17 cellular contexts compared by ENCODE assay signal in genomic region chr9:98391884-98392283, GRCh38.
DNase-seq lines count a peak whose midpoint lies in the region; ATAC-seq and TF ChIP-seq lines count a peak whose summit lies in the region.
"Had no signal": no experiment of that assay in that cellular context is flagged by ENCODE, and none has a peak within 500 bp of the region (broad histone marks: within the 10 kb centered on the region; RNA-seq: fewer than 3 reads in every experiment).

No MANE protein-coding gene starts in this region.

- no peak overlapping the region for H3K4me3 ChIP-seq in CD4-positive, CD25-positive, alpha-beta regulatory T cell (ENCODE audit: low read depth, low read length)
- H3K4me3 ChIP-seq in mucosa of descending colon, result no peak overlapping the region
- H3K4me3 ChIP-seq: sigmoid colon had no signal

- H3K36me3 Mint-ChIP-seq in CD4-positive, CD25-positive, alpha-beta regulatory T cell, result peaks cover 5% of the 10 kb centered on the region
- H3K36me3 Mint-ChIP-seq in IgD-negative memory B cell, result peaks cover 3% of the 10 kb centered on the region
- peaks cover 1% of the 10 kb centered on the region for H3K36me3 Mint-ChIP-seq in activated naive CD8-positive, alpha-beta T cell treated with anti-CD3 and anti-CD28 coated beads, Interleukin-2, amount 10 ng/mL, durations not matched to agents 7 days and 5 days

- peaks cover 7% of the 10 kb centered on the region for H3K27me3 Mint-ChIP-seq in CD4-positive, CD25-positive, alpha-beta regulatory T cell
- H3K27me3 Mint-ChIP-seq in IgD-negative memory B cell, result no peaks in the 10 kb centered on the region
- H3K27me3 Mint-ChIP-seq in activated naive CD8-positive, alpha-beta T cell treated with anti-CD3 and anti-CD28 coated beads, Interleukin-2, amount 10 ng/mL, durations not matched to agents 7 days and 5 days, result no peaks in the 10 kb centered on the region
- H3K27me3 Mint-ChIP-seq: activated CD4-positive, alpha-beta T cell treated with anti-CD3 and anti-CD28 coated beads, Interleukin-2, amount 10 ng/mL, durations not matched to agents 24 days and 14 days had no signal

- H3K27ac Mint-ChIP-seq in CD4-positive, CD25-positive, alpha-beta regulatory T cell, result peak overlapping the region; percentile 92 to 95 (median 93)
- peak overlapping the region in 2 of 3 donors; percentile 28 to 90 for H3K27ac Mint-ChIP-seq in IgD-negative memory B cell
- peak overlapping the region; percentile 67 for H3K27ac Mint-ChIP-seq in activated naive CD8-positive, alpha-beta T cell treated with anti-CD3 and anti-CD28 coated beads, Interleukin-2, amount 10 ng/mL, durations not matched to agents 7 days and 5 days
- H3K27ac Mint-ChIP-seq: activated CD4-positive, alpha-beta T cell treated with anti-CD3 and anti-CD28 coated beads, Interleukin-2, amount 10 ng/mL, durations not matched to agents 24 days and 14 days had no signal

- H3K27me3 ChIP-seq in CD4-positive, CD25-positive, alpha-beta regulatory T cell (ENCODE audit: control insufficient read depth, insufficient read depth, low read length), result no peaks in the 10 kb centered on the region
- H3K27me3 ChIP-seq: sigmoid colon had no signal

- no peak overlapping the region for H3K27ac ChIP-seq in CD4-positive, CD25-positive, alpha-beta regulatory T cell (ENCODE audit: insufficient read depth, low read length, poor library complexity, severe bottlenecking)
- H3K27ac ChIP-seq: sigmoid colon had no signal

- intact Hi-C loops in mucosa of descending colon (cut with DNase I, micrococcal nuclease), result no loop called here

- POLR2A ChIA-PET in activated naive CD8-positive, alpha-beta T cell treated with anti-CD3 and anti-CD28 coated beads, Interleukin-2, amount 10 ng/mL, durations not matched to agents 7 days and 5 days (lab: Charles Lee), result no interaction called here

- peak in 2 of 3 donors; percentile 32 to 51 for DNase-seq in CD4-positive, CD25-positive, alpha-beta regulatory T cell
- no peak for DNase-seq in activated naive CD8-positive, alpha-beta T cell treated with anti-CD3 and anti-CD28 coated beads, Interleukin-2, amount 10 ng/mL, durations not matched to agents 7 days and 5 days
- DNase-seq in mucosa of descending colon, result no peak
- DNase-seq in stimulated activated CD4-positive, alpha-beta T cell treated with anti-CD3 and anti-CD28 coated beads, Interleukin-4, amount 100 ng/mL, for 1 hour, result no peak
- DNase-seq in GF-D8 (lab: John Stamatoyannopoulos, UW), result no peak
- DNase-seq in NOMO-1 (lab: John Stamatoyannopoulos, UW; ENCODE audit: unreplicated experiment in 2 of 2), result no peak
- DNase-seq: activated CD4-positive, alpha-beta T cell treated with anti-CD3 and anti-CD28 coated beads, Interleukin-2, amount 10 ng/mL, durations not matched to agents 24 days and 14 days; activated T-cell treated with anti-CD3 and anti-CD28 coated beads, Interleukin-2, amount 50 U/mL, for 4 hours; amniotic stem cell; effector memory CD4-positive, alpha-beta T cell; MV-4-11; NCI-H510A treated with DMSO at 0.1 percent for 48 hours; SIG-M5; sigmoid colon; stimulated activated CD4-positive, alpha-beta T cell treated with anti-CD3 and anti-CD28 coated beads, Interleukin-2, amount 100 ng/mL, for 24 hours had no signal

- TF ChIP-seq CTCF in mucosa of descending colon (IDR thresholded peaks at IDR 0.05), result no peak

- peaks cover 10% of the 10 kb centered on the region for H3K4me1 ChIP-seq in CD4-positive, CD25-positive, alpha-beta regulatory T cell (ENCODE audit: control insufficient read depth, insufficient read depth, low read length, poor library complexity, severe bottlenecking)
- H3K4me1 ChIP-seq in mucosa of descending colon (ENCODE audit: low read depth), result no peaks in the 10 kb centered on the region
- H3K4me1 ChIP-seq: sigmoid colon had no signal

- peak; percentile 73 to 81 for ATAC-seq in CD4-positive, CD25-positive, alpha-beta regulatory T cell (ENCODE audit: low read depth in 2 of 2)
- ATAC-seq in activated naive CD8-positive, alpha-beta T cell treated with anti-CD3 and anti-CD28 coated beads, Interleukin-2, amount 10 ng/mL, durations not matched to agents 7 days and 5 days (ENCODE audit: low read depth), result peak; percentile 78
- peak; percentile 41 for ATAC-seq in mucosa of descending colon
- ATAC-seq: activated T-cell treated with anti-CD3 and anti-CD28 coated beads, Interleukin-2, amount 50 U/mL, for 4 hours had no signal

- H3K9me3 ChIP-seq in CD4-positive, CD25-positive, alpha-beta regulatory T cell (ENCODE audit: control insufficient read depth in 2 of 2, low read length in 2 of 2), result no peaks in the 10 kb centered on the region
- no peaks in the 10 kb centered on the region for H3K9me3 ChIP-seq in mucosa of descending colon
- H3K9me3 ChIP-seq: sigmoid colon had no signal

- H3K4me1 Mint-ChIP-seq in CD4-positive, CD25-positive, alpha-beta regulatory T cell, result peaks cover 0 to 23% (median 10%) of the 10 kb centered on the region in 4 donors
- H3K4me1 Mint-ChIP-seq in IgD-negative memory B cell, result peaks cover 10 to 24% (median 16%) of the 10 kb centered on the region in 3 donors
- peaks cover 9% of the 10 kb centered on the region for H3K4me1 Mint-ChIP-seq in activated naive CD8-positive, alpha-beta T cell treated with anti-CD3 and anti-CD28 coated beads, Interleukin-2, amount 10 ng/mL, durations not matched to agents 7 days and 5 days

- peaks cover 0 to 10% (median 2%) of the 10 kb centered on the region in 7 donors for H3K9me3 Mint-ChIP-seq in CD4-positive, CD25-positive, alpha-beta regulatory T cell
- H3K9me3 Mint-ChIP-seq in IgD-negative memory B cell, result peaks cover 0 to 4% (median 0%) of the 10 kb centered on the region in 3 donors
- peaks cover 8% of the 10 kb centered on the region for H3K9me3 Mint-ChIP-seq in activated naive CD8-positive, alpha-beta T cell treated with anti-CD3 and anti-CD28 coated beads, Interleukin-2, amount 10 ng/mL, durations not matched to agents 7 days and 5 days
- H3K9me3 Mint-ChIP-seq: activated T-cell treated with anti-CD3 and anti-CD28 coated beads, Interleukin-2, amount 50 U/mL, for 4 hours had no signal

- H3K36me3 ChIP-seq in CD4-positive, CD25-positive, alpha-beta regulatory T cell (ENCODE audit: control insufficient read depth, insufficient read depth, low read length), result no peaks in the 10 kb centered on the region
- no peaks in the 10 kb centered on the region for H3K36me3 ChIP-seq in mucosa of descending colon (ENCODE audit: low read depth)
- H3K36me3 ChIP-seq: sigmoid colon had no signal

- H3K4me3 Mint-ChIP-seq in CD4-positive, CD25-positive, alpha-beta regulatory T cell, result peak overlapping the region in 2 of 4 donors; percentile 21 to 36
- H3K4me3 Mint-ChIP-seq in IgD-negative memory B cell, result peak overlapping the region in 3 of 4 donors; percentile 49 to 91 (median 81)
- no peak overlapping the region for H3K4me3 Mint-ChIP-seq in activated naive CD8-positive, alpha-beta T cell treated with anti-CD3 and anti-CD28 coated beads, Interleukin-2, amount 10 ng/mL, durations not matched to agents 7 days and 5 days
- H3K4me3 Mint-ChIP-seq: activated CD4-positive, alpha-beta T cell treated with anti-CD3 and anti-CD28 coated beads, Interleukin-2, amount 10 ng/mL, durations not matched to agents 24 days and 14 days; activated T-cell treated with anti-CD3 and anti-CD28 coated beads, Interleukin-2, amount 50 U/mL, for 4 hours; central memory CD8-positive, alpha-beta T cell had no signal

Comparison
In these comparisons a context has a peak if more than half of its experiments do, and no peak if none do; other contexts are left out.
1. DNase-seq: peak in CD4-positive, CD25-positive, alpha-beta regulatory T cell (2 of 3); none in activated naive CD8-positive, alpha-beta T cell treated with anti-CD3 and anti-CD28 coated beads, Interleukin-2, amount 10 ng/mL, durations not matched to agents 7 days and 5 days (single experiment), mucosa of descending colon (0 of 3), stimulated activated CD4-positive, alpha-beta T cell treated with anti-CD3 and anti-CD28 coated beads, Interleukin-4, amount 100 ng/mL, for 1 hour (single experiment), GF-D8 (single experiment) and NOMO-1 (0 of 2).
2. Peak in every context shown above with its lines, with median percentiles within 50 percentile points of each other: ATAC-seq and H3K27ac Mint-ChIP-seq.